In the genomic region with DNA sequence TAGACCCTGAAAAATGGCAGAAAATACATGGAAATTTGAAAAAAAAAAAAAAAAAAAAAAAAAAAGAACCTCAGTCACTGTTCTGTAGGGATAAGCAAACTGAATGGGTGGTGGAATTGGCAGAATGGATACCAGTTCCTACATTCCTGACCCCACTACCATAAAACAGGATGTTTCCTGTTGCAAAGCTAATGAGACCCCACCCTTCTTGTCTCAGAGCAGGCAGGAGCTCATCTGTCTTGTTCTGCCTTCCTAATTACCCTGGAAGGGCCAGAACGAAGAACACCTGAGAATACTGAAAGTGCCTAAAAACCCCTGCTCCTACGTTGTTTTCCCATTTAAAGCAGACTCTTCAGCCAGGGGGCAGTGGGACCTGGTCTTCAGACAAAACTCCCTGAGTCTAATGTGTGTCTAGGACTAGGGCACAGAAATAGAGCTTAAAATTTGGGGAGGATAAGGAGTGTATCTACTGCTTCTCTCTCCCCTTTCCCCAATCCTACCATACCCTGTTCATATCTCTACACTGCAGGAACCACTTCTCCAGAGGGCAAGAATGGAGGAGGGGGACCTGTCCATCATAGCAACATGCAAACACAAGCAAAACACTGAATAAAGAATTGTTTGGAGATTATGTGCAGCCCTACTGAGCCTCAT, we compare ENCODE assay signal across 1 cellular context.
TF ChIP-seq lines count a peak whose summit lies in the region.

No MANE protein-coding gene starts in this region.

TF ChIP-seq in H1, 55 proteins besides CTCF, POLR2A, EP300 and RAD21:
- TF ChIP-seq RFX5 (IDR thresholded peaks at IDR 0.05; ENCODE audit: borderline replicate concordance, low read depth, low read length) (no peak), POLR2AphosphoS5 (IDR thresholded peaks at IDR 0.05; ENCODE audit: low read depth, low read length) (peak; percentile 5; the same call in 1 of the 2 replicates)
